In the genomic region with DNA sequence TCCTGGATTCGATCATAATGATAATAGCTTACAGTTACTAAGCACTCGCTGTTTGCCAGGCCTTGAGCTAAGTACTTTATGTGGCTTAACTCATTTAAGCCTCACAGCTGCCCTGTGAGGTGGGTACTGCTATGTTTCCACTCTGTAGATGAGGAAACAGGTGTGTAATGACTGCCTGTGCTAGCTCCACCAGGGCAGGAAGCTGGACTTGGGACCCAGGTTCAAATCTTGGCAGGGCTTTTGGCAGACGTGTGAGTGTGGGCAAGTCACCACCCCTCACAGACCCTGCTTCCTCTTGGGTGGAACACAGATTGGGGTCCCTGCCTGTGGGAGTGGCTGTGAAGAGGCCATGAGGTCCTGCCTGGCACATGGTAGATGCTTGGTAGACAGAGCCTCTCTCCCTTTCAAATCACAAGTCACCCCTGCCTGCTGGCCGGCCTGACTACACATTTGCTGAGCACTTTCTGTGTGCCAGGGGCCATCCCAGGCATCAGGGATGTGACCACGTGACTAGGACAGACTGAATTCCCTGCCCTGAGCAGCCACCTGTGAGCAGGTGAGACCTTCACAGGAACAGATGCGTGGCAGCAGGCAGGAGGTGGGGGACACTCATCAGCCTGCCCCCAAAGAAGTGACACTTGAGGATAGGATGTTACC, we compare ENCODE assay signal across 17 cellular contexts. TPM values are rescaled to one million over a fixed set of nuclear protein-coding genes. Genes with fewer than 3 reads are reported as not detected.
A peak's percentile ranks its signal among the peaks of the same experiment; 100 is the strongest.
DNase-seq lines count a peak whose midpoint lies in the region; ATAC-seq and TF ChIP-seq lines count a peak whose summit lies in the region.
"Had no signal": no experiment of that assay in that cellular context is flagged by ENCODE, and none has a peak within 500 bp of the region (broad histone marks: within the 10 kb centered on the region; RNA-seq: fewer than 3 reads in every experiment).

No MANE protein-coding gene starts in this region.

- H3K79me2 ChIP-seq in osteoblast (ENCODE audit: insufficient read depth, low read length): no peaks in the 10 kb centered on the region

- H3K9ac ChIP-seq in duodenal mucosa (ENCODE audit: low read depth in 1 of 2, low read length in 2 of 2): peak overlapping the region; percentile 17 to 25

- H3K27me3 ChIP-seq in duodenal mucosa (ENCODE audit: control insufficient read depth in 1 of 2, insufficient read depth in 2 of 2, low read length in 2 of 2) (peaks cover 30 to 33% of the 10 kb centered on the region in 2 donors), osteoblast (ENCODE audit: insufficient read depth, low read length) (peaks cover 67% of the 10 kb centered on the region)

- H3K36me3 ChIP-seq in duodenal mucosa (ENCODE audit: control insufficient read depth in 1 of 2, insufficient read depth in 2 of 2, low read length in 2 of 2) (no peaks in the 10 kb centered on the region), osteoblast (ENCODE audit: insufficient read depth, low read length) (no peaks in the 10 kb centered on the region)
- H3K36me3 ChIP-seq: MG63, neutrophil had no signal

- no peaks in the 10 kb centered on the region for H4K20me1 ChIP-seq in osteoblast (ENCODE audit: insufficient read depth, low read length)

- H2AFZ ChIP-seq in osteoblast (ENCODE audit: low read length): no peak overlapping the region

- no peak overlapping the region for H3K27ac ChIP-seq in duodenal mucosa (ENCODE audit: low read depth, low read length)
- no peak overlapping the region for H3K27ac ChIP-seq in osteoblast (ENCODE audit: low read depth, low read length)
- H3K27ac ChIP-seq: neutrophil had no signal

- no peak overlapping the region for H3K4me2 ChIP-seq in osteoblast (ENCODE audit: insufficient read depth, low read length)

- no peak for ATAC-seq in GM19324 (IDR thresholded peaks at IDR 0.05; ENCODE audit: low FRiP score, unreplicated experiment)
- ATAC-seq: SK-N-SH treated with all-trans-retinoic acid at 6 μM for 48 hours had no signal

- DNase-seq in NCI-H82 (lab: John Stamatoyannopoulos, UW) (peak; percentile 22), NCI-H82 treated with DMSO at 0.1 percent for 48 hours (lab: John Stamatoyannopoulos, UW; ENCODE audit: unreplicated experiment) (no peak), NCI-H146 treated with DMSO at 0.1 percent for 48 hours (lab: John Stamatoyannopoulos, UW; ENCODE audit: unreplicated experiment) (peak; percentile 24), osteoblast (ENCODE audit: insufficient read length, low spot score, missing footprints) (peak; percentile 61), AG08396 (ENCODE audit: low spot score) (no peak), NAMALWA (ENCODE audit: low spot score) (no peak)
- DNase-seq: activated naive CD4-positive, alpha-beta T cell treated with Interleukin-2 at 50 U/mL for 16 hours; DMS 273 treated with DMSO at 0.1 percent for 48 hours had no signal

- peaks cover 25 to 29% of the 10 kb centered on the region in 2 donors for H3K4me1 ChIP-seq in duodenal mucosa (ENCODE audit: control insufficient read depth in 1 of 2, insufficient read depth in 2 of 2, low read length in 2 of 2)
- no peaks in the 10 kb centered on the region for H3K4me1 ChIP-seq in osteoblast (ENCODE audit: insufficient read depth, low read length)

- H3K9me3 ChIP-seq in duodenal mucosa (ENCODE audit: control insufficient read depth in 1 of 2, low read length in 2 of 2) (no peaks in the 10 kb centered on the region), osteoblast (ENCODE audit: low read depth, low read length) (no peaks in the 10 kb centered on the region)
- H3K9me3 ChIP-seq: MG63, neutrophil had no signal

- TF ChIP-seq CTCF in osteoblast (IDR thresholded peaks at IDR 0.05; ENCODE audit: extremely low read depth, low read depth, low read length): no peak

- H3K4me3 ChIP-seq in duodenal mucosa (ENCODE audit: low read depth in 1 of 2, low read length in 2 of 2) (peak overlapping the region in 1 of 2 donors; percentile 9), osteoblast (ENCODE audit: insufficient read depth, low read length) (no peak overlapping the region)
- H3K4me3 ChIP-seq: MG63 had no signal

RNA-seq across cellular contexts. Expression of a gene that starts 3.7 kb away (rescaled TPM):
- total RNA-seq in osteoblast: not detected in 2 replicates
- total RNA-seq: A673, fibroblast of villous mesenchyme had no signal

RNA-seq across cellular contexts. Expression of a gene that starts 10.9 kb away (rescaled TPM):
- total RNA-seq in osteoblast: not detected in 2 replicates
- total RNA-seq: A673, fibroblast of villous mesenchyme had no signal

RNA-seq across cellular contexts. Expression of a gene that starts 55.8 kb away (rescaled TPM):
- total RNA-seq in osteoblast: not detected in 2 replicates
- total RNA-seq: A673, fibroblast of villous mesenchyme, kidney, urinary bladder had no signal

Comparison
In these comparisons a context has a peak if more than half of its experiments do, and no peak if none do; other contexts are left out.
1. DNase-seq: peak in NCI-H82 (single experiment), NCI-H146 treated with DMSO at 0.1 percent for 48 hours (single experiment) and osteoblast (single experiment); none in NCI-H82 treated with DMSO at 0.1 percent for 48 hours (single experiment), AG08396 (single experiment) and NAMALWA (single experiment).